ENCODE assay signal across 1 cellular context in genomic region chrX:49082472-49082871, GRCh38.
TF ChIP-seq lines count a peak whose summit lies in the region.

No MANE protein-coding gene starts in this region.

TF ChIP-seq in HEK293, 187 proteins besides CTCF, POLR2A, EP300 and RAD21:
- TF ChIP-seq ZNF350 (tag by site-specific recombination; IDR thresholded peaks at IDR 0.05), result no peak
- TF ChIP-seq PRDM1 (tag by site-specific recombination; IDR thresholded peaks at IDR 0.05), result peak; percentile 92
